In the genomic region with DNA sequence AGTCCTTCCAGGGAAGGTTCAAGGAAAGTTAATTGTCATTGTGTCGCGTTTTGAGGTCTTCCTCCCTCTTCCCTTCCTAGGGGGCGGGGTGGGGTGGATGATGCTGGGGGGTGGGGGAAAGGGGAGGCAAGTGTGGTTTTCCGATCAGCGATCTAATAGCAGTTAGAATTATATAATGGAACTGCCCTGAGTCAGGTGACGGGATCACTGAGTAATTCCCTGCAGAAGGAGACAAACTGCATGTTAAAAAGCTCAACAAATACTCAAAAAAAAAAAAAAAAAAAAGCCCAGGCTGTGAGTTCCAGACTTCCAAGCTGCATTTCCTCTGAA, we compare ENCODE assay signal across 9 cellular contexts.
DNase-seq lines count a peak whose midpoint lies in the region; ATAC-seq and TF ChIP-seq lines count a peak whose summit lies in the region.
"Had no signal": no experiment of that assay in that cellular context is flagged by ENCODE, and none has a peak within 500 bp of the region (broad histone marks: within the 10 kb centered on the region; RNA-seq: fewer than 3 reads in every experiment).

No MANE protein-coding gene starts in this region.

- POLR2A ChIA-PET in WTC11 (lab: Charles Lee), result interaction anchor here (0.5 to 0.9 kb wide), 4 partner anchors 14 to 71 kb away, joined by 3 to 4 read pairs (median 3); no protein-coding TSS in a partner anchor

- H3K4me1 ChIP-seq in skeletal muscle satellite cell (ENCODE audit: control insufficient read depth, insufficient read depth, low read length), result no peaks in the 10 kb centered on the region

- no peaks in the 10 kb centered on the region for H3K36me3 ChIP-seq in skeletal muscle satellite cell (ENCODE audit: insufficient read depth, low read length)

- H3K27ac Mint-ChIP-seq in WTC11, result no peak overlapping the region

- peaks cover 75% of the 10 kb centered on the region for H3K27me3 Mint-ChIP-seq in WTC11 (ENCODE audit: low read depth)

- DNase-seq in GM12865 (ENCODE audit: low read depth), result no peak
- no peak for DNase-seq in WTC11 (ENCODE audit: low spot score)
- DNase-seq in foreskin fibroblast, result no peak
- DNase-seq in amygdala (lab: John Stamatoyannopoulos, UW), result no peak
- DNase-seq in inferior parietal cortex (ENCODE audit: extremely low spot score), result no peak
- DNase-seq: NCI-H345 had no signal

- TF ChIP-seq CTCF in GM12865 (IDR thresholded peaks at IDR 0.05; ENCODE audit: insufficient read depth, low read depth, low read length, missing control alignments) (no peak), WTC11 (IDR thresholded peaks at IDR 0.05) (no peak), foreskin fibroblast (IDR thresholded peaks at IDR 0.05; ENCODE audit: low read depth, low read length) (no peak)

- H3K9me3 ChIP-seq in skeletal muscle satellite cell (replicated peaks; ENCODE audit: low read length), result no peaks in the 10 kb centered on the region

- H3K4me3 ChIP-seq in GM12865 (ENCODE audit: low read depth, low read length) (peak overlapping the region; percentile 51), foreskin fibroblast (ENCODE audit: low read depth in 1 of 2, low read length in 2 of 2) (peak overlapping the region; percentile 80 to 93), skeletal muscle satellite cell (ENCODE audit: low read length) (peak overlapping the region; percentile 81)

- CTCF ChIA-PET in WTC11 (lab: Charles Lee), result interaction anchor here (0.6 to 1.8 kb wide), 6 partner anchors 56 to 1997 kb away, joined by 3 to 6 read pairs (median 4); no protein-coding TSS in a partner anchor

- ATAC-seq in WTC11 (no peak), GM19351 (IDR thresholded peaks at IDR 0.05; ENCODE audit: unreplicated experiment) (no peak), HG03565 (IDR thresholded peaks at IDR 0.05; ENCODE audit: unreplicated experiment) (no peak)

- H3K27me3 ChIP-seq in skeletal muscle satellite cell (ENCODE audit: control insufficient read depth, insufficient read depth, low read length), result no peaks in the 10 kb centered on the region

- H3K4me3 Mint-ChIP-seq in WTC11, result peak overlapping the region; percentile 67

- H3K36me3 Mint-ChIP-seq in WTC11, result no peaks in the 10 kb centered on the region

- H3K4me2 ChIP-seq in skeletal muscle satellite cell (ENCODE audit: low read length), result peak overlapping the region; percentile 95

- peaks cover 45% of the 10 kb centered on the region for H3K4me1 Mint-ChIP-seq in WTC11

- no peaks in the 10 kb centered on the region for H3K9me3 Mint-ChIP-seq in WTC11

- peak overlapping the region; percentile 69 for H3K9ac ChIP-seq in skeletal muscle satellite cell (ENCODE audit: low read depth, low read length)

TF ChIP-seq in WTC11, 78 proteins besides CTCF, POLR2A, EP300 and RAD21:
- TF ChIP-seq, protein P1, sequence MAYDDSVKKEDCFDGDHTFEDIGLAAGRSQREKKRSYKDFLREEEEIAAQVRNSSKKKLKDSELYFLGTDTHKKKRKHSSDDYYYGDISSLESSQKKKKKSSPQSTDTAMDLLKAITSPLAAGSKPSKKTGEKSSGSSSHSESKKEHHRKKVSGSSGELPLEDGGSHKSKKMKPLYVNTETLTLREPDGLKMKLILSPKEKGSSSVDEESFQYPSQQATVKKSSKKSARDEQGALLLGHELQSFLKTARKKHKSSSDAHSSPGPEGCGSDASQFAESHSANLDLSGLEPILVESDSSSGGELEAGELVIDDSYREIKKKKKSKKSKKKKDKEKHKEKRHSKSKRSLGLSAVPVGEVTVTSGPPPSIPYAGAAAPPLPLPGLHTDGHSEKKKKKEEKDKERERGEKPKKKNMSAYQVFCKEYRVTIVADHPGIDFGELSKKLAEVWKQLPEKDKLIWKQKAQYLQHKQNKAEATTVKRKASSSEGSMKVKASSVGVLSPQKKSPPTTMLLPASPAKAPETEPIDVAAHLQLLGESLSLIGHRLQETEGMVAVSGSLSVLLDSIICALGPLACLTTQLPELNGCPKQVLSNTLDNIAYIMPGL (CRISPR knock-in tag; IDR thresholded peaks at IDR 0.05), result no peak
- TF ChIP-seq, protein P2, sequence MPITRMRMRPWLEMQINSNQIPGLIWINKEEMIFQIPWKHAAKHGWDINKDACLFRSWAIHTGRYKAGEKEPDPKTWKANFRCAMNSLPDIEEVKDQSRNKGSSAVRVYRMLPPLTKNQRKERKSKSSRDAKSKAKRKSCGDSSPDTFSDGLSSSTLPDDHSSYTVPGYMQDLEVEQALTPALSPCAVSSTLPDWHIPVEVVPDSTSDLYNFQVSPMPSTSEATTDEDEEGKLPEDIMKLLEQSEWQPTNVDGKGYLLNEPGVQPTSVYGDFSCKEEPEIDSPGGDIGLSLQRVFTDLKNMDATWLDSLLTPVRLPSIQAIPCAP (CRISPR knock-in tag; IDR thresholded peaks at IDR 0.05), result no peak
- TF ChIP-seq GRHL2 (CRISPR knock-in tag; IDR thresholded peaks at IDR 0.05; ENCODE audit: insufficient replicate concordance, severe bottlenecking) (no peak), FOXK1 (CRISPR knock-in tag; IDR thresholded peaks at IDR 0.05) (no peak), TEAD1 (CRISPR knock-in tag; IDR thresholded peaks at IDR 0.05) (no peak)
- TF ChIP-seq, protein P3, sequence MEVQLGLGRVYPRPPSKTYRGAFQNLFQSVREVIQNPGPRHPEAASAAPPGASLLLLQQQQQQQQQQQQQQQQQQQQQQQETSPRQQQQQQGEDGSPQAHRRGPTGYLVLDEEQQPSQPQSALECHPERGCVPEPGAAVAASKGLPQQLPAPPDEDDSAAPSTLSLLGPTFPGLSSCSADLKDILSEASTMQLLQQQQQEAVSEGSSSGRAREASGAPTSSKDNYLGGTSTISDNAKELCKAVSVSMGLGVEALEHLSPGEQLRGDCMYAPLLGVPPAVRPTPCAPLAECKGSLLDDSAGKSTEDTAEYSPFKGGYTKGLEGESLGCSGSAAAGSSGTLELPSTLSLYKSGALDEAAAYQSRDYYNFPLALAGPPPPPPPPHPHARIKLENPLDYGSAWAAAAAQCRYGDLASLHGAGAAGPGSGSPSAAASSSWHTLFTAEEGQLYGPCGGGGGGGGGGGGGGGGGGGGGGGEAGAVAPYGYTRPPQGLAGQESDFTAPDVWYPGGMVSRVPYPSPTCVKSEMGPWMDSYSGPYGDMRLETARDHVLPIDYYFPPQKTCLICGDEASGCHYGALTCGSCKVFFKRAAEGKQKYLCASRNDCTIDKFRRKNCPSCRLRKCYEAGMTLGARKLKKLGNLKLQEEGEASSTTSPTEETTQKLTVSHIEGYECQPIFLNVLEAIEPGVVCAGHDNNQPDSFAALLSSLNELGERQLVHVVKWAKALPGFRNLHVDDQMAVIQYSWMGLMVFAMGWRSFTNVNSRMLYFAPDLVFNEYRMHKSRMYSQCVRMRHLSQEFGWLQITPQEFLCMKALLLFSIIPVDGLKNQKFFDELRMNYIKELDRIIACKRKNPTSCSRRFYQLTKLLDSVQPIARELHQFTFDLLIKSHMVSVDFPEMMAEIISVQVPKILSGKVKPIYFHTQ (CRISPR knock-in tag; IDR thresholded peaks at IDR 0.05), result no peak
- TF ChIP-seq, protein P4, sequence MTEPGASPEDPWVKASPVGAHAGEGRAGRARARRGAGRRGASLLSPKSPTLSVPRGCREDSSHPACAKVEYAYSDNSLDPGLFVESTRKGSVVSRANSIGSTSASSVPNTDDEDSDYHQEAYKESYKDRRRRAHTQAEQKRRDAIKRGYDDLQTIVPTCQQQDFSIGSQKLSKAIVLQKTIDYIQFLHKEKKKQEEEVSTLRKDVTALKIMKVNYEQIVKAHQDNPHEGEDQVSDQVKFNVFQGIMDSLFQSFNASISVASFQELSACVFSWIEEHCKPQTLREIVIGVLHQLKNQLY (CRISPR knock-in tag; IDR thresholded peaks at IDR 0.05), result no peak
- TF ChIP-seq, protein P5, sequence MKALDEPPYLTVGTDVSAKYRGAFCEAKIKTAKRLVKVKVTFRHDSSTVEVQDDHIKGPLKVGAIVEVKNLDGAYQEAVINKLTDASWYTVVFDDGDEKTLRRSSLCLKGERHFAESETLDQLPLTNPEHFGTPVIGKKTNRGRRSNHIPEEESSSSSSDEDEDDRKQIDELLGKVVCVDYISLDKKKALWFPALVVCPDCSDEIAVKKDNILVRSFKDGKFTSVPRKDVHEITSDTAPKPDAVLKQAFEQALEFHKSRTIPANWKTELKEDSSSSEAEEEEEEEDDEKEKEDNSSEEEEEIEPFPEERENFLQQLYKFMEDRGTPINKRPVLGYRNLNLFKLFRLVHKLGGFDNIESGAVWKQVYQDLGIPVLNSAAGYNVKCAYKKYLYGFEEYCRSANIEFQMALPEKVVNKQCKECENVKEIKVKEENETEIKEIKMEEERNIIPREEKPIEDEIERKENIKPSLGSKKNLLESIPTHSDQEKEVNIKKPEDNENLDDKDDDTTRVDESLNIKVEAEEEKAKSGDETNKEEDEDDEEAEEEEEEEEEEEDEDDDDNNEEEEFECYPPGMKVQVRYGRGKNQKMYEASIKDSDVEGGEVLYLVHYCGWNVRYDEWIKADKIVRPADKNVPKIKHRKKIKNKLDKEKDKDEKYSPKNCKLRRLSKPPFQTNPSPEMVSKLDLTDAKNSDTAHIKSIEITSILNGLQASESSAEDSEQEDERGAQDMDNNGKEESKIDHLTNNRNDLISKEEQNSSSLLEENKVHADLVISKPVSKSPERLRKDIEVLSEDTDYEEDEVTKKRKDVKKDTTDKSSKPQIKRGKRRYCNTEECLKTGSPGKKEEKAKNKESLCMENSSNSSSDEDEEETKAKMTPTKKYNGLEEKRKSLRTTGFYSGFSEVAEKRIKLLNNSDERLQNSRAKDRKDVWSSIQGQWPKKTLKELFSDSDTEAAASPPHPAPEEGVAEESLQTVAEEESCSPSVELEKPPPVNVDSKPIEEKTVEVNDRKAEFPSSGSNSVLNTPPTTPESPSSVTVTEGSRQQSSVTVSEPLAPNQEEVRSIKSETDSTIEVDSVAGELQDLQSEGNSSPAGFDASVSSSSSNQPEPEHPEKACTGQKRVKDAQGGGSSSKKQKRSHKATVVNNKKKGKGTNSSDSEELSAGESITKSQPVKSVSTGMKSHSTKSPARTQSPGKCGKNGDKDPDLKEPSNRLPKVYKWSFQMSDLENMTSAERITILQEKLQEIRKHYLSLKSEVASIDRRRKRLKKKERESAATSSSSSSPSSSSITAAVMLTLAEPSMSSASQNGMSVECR (CRISPR knock-in tag; IDR thresholded peaks at IDR 0.05; ENCODE audit: borderline replicate concordance), result no peak
- TF ChIP-seq, protein P6, sequence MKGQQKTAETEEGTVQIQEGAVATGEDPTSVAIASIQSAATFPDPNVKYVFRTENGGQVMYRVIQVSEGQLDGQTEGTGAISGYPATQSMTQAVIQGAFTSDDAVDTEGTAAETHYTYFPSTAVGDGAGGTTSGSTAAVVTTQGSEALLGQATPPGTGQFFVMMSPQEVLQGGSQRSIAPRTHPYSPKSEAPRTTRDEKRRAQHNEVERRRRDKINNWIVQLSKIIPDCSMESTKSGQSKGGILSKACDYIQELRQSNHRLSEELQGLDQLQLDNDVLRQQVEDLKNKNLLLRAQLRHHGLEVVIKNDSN (CRISPR knock-in tag; IDR thresholded peaks at IDR 0.05), result no peak
TF ChIP-seq in WTC11: peak in this region for 0.
